In the genomic region with DNA sequence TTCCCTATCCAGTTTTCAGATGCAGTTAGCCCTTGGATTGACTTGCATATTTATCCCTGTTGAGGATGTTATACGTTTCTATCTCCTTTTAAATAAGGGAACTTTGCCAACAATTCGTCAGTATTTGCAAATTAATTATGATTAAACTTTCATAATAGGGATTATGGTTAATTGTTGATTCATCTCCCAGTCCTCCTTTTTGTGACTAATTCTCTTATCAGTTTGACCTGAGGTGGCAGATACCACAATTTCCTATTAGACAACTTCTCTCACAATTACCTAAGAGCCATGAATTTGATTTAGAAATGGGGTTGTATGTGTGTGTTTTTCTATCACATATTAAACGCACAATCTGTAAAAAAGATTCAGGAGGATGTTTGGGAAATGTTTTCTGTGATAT, we compare ENCODE assay signal across 21 cellular contexts.
"Had no signal": no experiment of that assay in that cellular context is flagged by ENCODE, and none has a peak within 500 bp of the region (broad histone marks: within the 10 kb centered on the region; RNA-seq: fewer than 3 reads in every experiment).

No MANE protein-coding gene starts in this region.

- DNase-seq: activated CD4-positive, alpha-beta T cell treated with anti-CD3 and anti-CD28 coated beads for 1 hour; activated CD4-positive, alpha-beta T cell treated with anti-CD3 and anti-CD28 coated beads, Interleukin-2, amount 50 U/mL, for 1 hour; activated CD8-positive, alpha-beta T cell treated with anti-CD3 and anti-CD28 coated beads, Interleukin-2, amount 10 ng/mL, durations not matched to agents 7 days and 5 days; activated T-cell treated with anti-CD3 and anti-CD28 coated beads, Interleukin-2, amount 50 U/mL, for 1 hour; cortex of kidney; endodermal cell; kidney glomerular epithelial cell; left lung; naive thymus-derived CD8-positive, alpha-beta T cell; posterior cingulate gyrus; sigmoid colon; stimulated activated CD4-positive, alpha-beta T cell treated with anti-CD3 and anti-CD28 coated beads, Interleukin-4, amount 100 ng/mL, for 1 hour; stimulated activated naive CD4-positive, alpha-beta T cell treated with Interleukin-2 at 50 U/mL for 16 hours; upper lobe of right lung; WERI-Rb-1 had no signal

- H3K27ac ChIP-seq: ascending aorta, breast epithelium, foreskin keratinocyte, left lung, neural progenitor cell, sigmoid colon, thoracic aorta, upper lobe of right lung, WERI-Rb-1 had no signal

- H3K4me3 ChIP-seq: ascending aorta, breast epithelium, left lung, neural progenitor cell, sigmoid colon, thoracic aorta, upper lobe of right lung had no signal

- H3K27me3 ChIP-seq: ascending aorta, breast epithelium, left lung, neural progenitor cell, sigmoid colon, upper lobe of right lung had no signal

- H3K9me3 ChIP-seq: ascending aorta, breast epithelium, left lung, sigmoid colon, thoracic aorta, upper lobe of right lung had no signal

- H3K36me3 ChIP-seq: breast epithelium, left lung, neural progenitor cell, sigmoid colon, upper lobe of right lung, WERI-Rb-1 had no signal

- H3K4me1 ChIP-seq: ascending aorta, breast epithelium, foreskin keratinocyte, left lung, sigmoid colon, upper lobe of right lung had no signal

- ATAC-seq: activated CD8-positive, alpha-beta T cell treated with anti-CD3 and anti-CD28 coated beads, Interleukin-2, amount 10 ng/mL, durations not matched to agents 7 days and 5 days; activated naive CD4-positive, alpha-beta T cell treated with anti-CD3 and anti-CD28 coated beads, Interleukin-2, amount 50 U/mL, for 72 hours; foreskin keratinocyte; left lung; naive thymus-derived CD8-positive, alpha-beta T cell; upper lobe of right lung had no signal
